Comparison of ENCODE assay signal across 9 cellular contexts in the genomic region with DNA sequence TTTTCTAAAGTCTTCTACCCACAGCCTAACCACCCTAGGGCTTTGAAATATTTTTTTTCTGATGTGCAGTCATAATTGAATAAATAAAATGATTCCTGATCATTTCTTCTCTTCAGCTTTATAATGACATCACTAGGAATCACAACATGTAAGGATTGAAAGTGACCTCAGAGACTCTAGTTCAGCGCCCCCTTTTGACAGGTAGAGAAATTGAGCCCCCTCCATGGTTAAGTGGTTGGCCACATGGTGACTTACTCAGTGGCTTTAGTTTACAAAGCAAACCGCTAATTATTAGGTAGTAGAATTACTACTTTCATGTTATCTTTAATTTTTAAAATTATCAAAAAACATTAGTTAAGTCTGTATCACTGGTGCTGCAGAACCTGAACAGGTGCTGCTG. TPM values are rescaled to one million over a fixed set of nuclear protein-coding genes. Genes with fewer than 3 reads are reported as not detected.
DNase-seq lines count a peak whose midpoint lies in the region; ATAC-seq and TF ChIP-seq lines count a peak whose summit lies in the region.
"Had no signal": no experiment of that assay in that cellular context is flagged by ENCODE, and none has a peak within 500 bp of the region (broad histone marks: within the 10 kb centered on the region; RNA-seq: fewer than 3 reads in every experiment).

No MANE protein-coding gene starts in this region.

- H3K9me2 ChIP-seq in SK-N-SH = no peaks in the 10 kb centered on the region

- no peak overlapping the region for H3K18ac ChIP-seq in H9 (ENCODE audit: insufficient read length, low read depth, low read length)

- no peak overlapping the region for H3K27ac ChIP-seq in CD4-positive, CD25-positive, alpha-beta regulatory T cell (ENCODE audit: insufficient read depth, low read length, poor library complexity, severe bottlenecking)
- H3K27ac ChIP-seq in H9 (ENCODE audit: insufficient read length, low read depth, low read length) = no peak overlapping the region
- H3K27ac ChIP-seq in SK-N-SH (ENCODE audit: low read depth in 2 of 2, low read length in 1 of 2) = no peak overlapping the region
- no peak overlapping the region for H3K27ac ChIP-seq in substantia nigra (ENCODE audit: low read depth, low read length, poor library complexity, severe bottlenecking)

- H4K20me1 ChIP-seq in H9 (ENCODE audit: control insufficient read depth, insufficient read depth, insufficient read length) (no peaks in the 10 kb centered on the region), SK-N-SH (ENCODE audit: insufficient read depth) (no peaks in the 10 kb centered on the region)

- no peaks in the 10 kb centered on the region for H3K79me1 ChIP-seq in H9 (ENCODE audit: insufficient read depth, low read depth, low read length, poor library complexity, severe bottlenecking)

- no peak overlapping the region for H3K27ac Mint-ChIP-seq in CD4-positive, CD25-positive, alpha-beta regulatory T cell
- no peak overlapping the region for H3K27ac Mint-ChIP-seq in H9
- H3K27ac Mint-ChIP-seq: activated B cell treated with CpG ODN at 0.5 μM for 24 hours had no signal

- H3K4me2 ChIP-seq in H9 (ENCODE audit: insufficient read depth, insufficient read length, low read length) (no peak overlapping the region), SK-N-SH (no peak overlapping the region)

- H3K4me1 ChIP-seq in CD4-positive, CD25-positive, alpha-beta regulatory T cell (ENCODE audit: control insufficient read depth, insufficient read depth, low read length, poor library complexity, severe bottlenecking) = no peaks in the 10 kb centered on the region
- H3K4me1 ChIP-seq in H9 (ENCODE audit: insufficient read depth, low read length) (peaks cover 8% of the 10 kb centered on the region; the same call in 1 of the 2 replicates), SK-N-SH (ENCODE audit: control insufficient read depth in 1 of 2, insufficient read depth in 2 of 2, low read depth in 1 of 2, low read length in 1 of 2) (peaks cover 2 to 5% of the 10 kb centered on the region in 2 experiments; a peak in 2 of 4 replicates)

- CTCF ChIA-PET in SK-N-SH (lab: Yijun Ruan, JAX) = interaction anchor here (0.6 to 9.8 kb wide), 7 partner anchors 8 to 139 kb away, joined by 3 to 197 read pairs (median 41); partner anchors contain the start of genes SLC2A12 and TBPL1

- no peak overlapping the region for H2BK15ac ChIP-seq in H9 (ENCODE audit: low read depth, low read length)

- DNase-seq in CD4-positive, CD25-positive, alpha-beta regulatory T cell = peak in 2 of 3 donors; percentile 13 to 34
- peak; percentile 52 for DNase-seq in H9
- DNase-seq in SK-N-SH = peak; percentile 24
- no peak for DNase-seq in left colon
- no peak for DNase-seq in substantia nigra (lab: John Stamatoyannopoulos, UW)
- DNase-seq in SK-N-DZ (ENCODE audit: low spot score) = no peak
- DNase-seq: activated B cell treated with CpG ODN at 0.5 μM for 24 hours had no signal

- no peak overlapping the region for H4K5ac ChIP-seq in H9 (ENCODE audit: insufficient read length, low read depth, low read length)

- H3K9me3 ChIP-seq in CD4-positive, CD25-positive, alpha-beta regulatory T cell (ENCODE audit: control insufficient read depth in 2 of 2, low read length in 2 of 2) = no peaks in the 10 kb centered on the region
- H3K9me3 ChIP-seq in H9 (ENCODE audit: control insufficient read depth, low read depth, low read length) = no peaks in the 10 kb centered on the region
- H3K9me3 ChIP-seq in SK-N-SH = no peaks in the 10 kb centered on the region

- H3K9ac ChIP-seq in H9 (ENCODE audit: extremely low read depth, insufficient read length, low read length) = no peak overlapping the region
- no peak overlapping the region for H3K9ac ChIP-seq in SK-N-SH

- no peak; the same call in 1 of the 2 replicates for TF ChIP-seq RAD21 in SK-N-SH (IDR thresholded peaks at IDR 0.05; ENCODE audit: low read length)

- no peak overlapping the region for H3K4ac ChIP-seq in H9 (ENCODE audit: low read depth, low read length)

- no peak overlapping the region for H3K4me3 ChIP-seq in CD4-positive, CD25-positive, alpha-beta regulatory T cell (ENCODE audit: low read depth, low read length)
- no peak overlapping the region for H3K4me3 ChIP-seq in SK-N-SH (ENCODE audit: low read depth in 2 of 2, low read length in 1 of 2)

- H2AK5ac ChIP-seq in H9 (ENCODE audit: insufficient read length, low read length) = no peak overlapping the region

- no peak overlapping the region for H2BK12ac ChIP-seq in H9 (ENCODE audit: insufficient read length, low read depth, low read length)

- intact Hi-C loops in left colon (cut with DNase I, micrococcal nuclease) = loop anchor here in 1 of 2 donors (10.0 kb wide), 1 partner anchor 141 kb away; no protein-coding TSS in a partner anchor

- no peaks in the 10 kb centered on the region for H3K23me2 ChIP-seq in H9 (ENCODE audit: insufficient read length, low read depth, low read length, poor library complexity, severe bottlenecking)

- H3K56ac ChIP-seq in H9 (ENCODE audit: insufficient read length, low read depth, low read length) = no peak overlapping the region

- no peak overlapping the region for H3K14ac ChIP-seq in H9 (ENCODE audit: insufficient read depth, low read length)

- no CpG with 5 or more reads among the region's 2 CpGs for WGBS in H9 (ENCODE audit: extremely low coverage, insufficient read length, low lambda C conversion rate)
- 46% methylated on average over 2 of the region's 2 CpGs for WGBS in SK-N-SH (ENCODE audit: low lambda C conversion rate)

- H3K79me2 ChIP-seq in H9 (ENCODE audit: insufficient read depth, low read length) = no peaks in the 10 kb centered on the region
- no peaks in the 10 kb centered on the region for H3K79me2 ChIP-seq in SK-N-SH (ENCODE audit: insufficient read depth)

- no peak for ATAC-seq in CD4-positive, CD25-positive, alpha-beta regulatory T cell (ENCODE audit: low read depth in 2 of 2)
- ATAC-seq in left colon (peak; percentile 41), GM18511 (IDR thresholded peaks at IDR 0.05; ENCODE audit: unreplicated experiment) (no peak), HG03432 (IDR thresholded peaks at IDR 0.05; ENCODE audit: unreplicated experiment) (no peak)

- no peak overlapping the region for H2BK5ac ChIP-seq in H9 (ENCODE audit: insufficient read length, low read length)

- H3K4me1 Mint-ChIP-seq in CD4-positive, CD25-positive, alpha-beta regulatory T cell = peaks cover 0 to 4% (median 2%) of the 10 kb centered on the region in 4 donors
- H3K4me1 Mint-ChIP-seq in H9 = peaks cover 26% of the 10 kb centered on the region in 2 experiments

- H3K4me3 Mint-ChIP-seq in CD4-positive, CD25-positive, alpha-beta regulatory T cell = no peak overlapping the region
- no peak overlapping the region for H3K4me3 Mint-ChIP-seq in H9
- H3K4me3 Mint-ChIP-seq: activated B cell treated with CpG ODN at 0.5 μM for 24 hours had no signal

- H3K36me3 ChIP-seq in CD4-positive, CD25-positive, alpha-beta regulatory T cell (ENCODE audit: control insufficient read depth, insufficient read depth, low read length) = no peaks in the 10 kb centered on the region
- H3K36me3 ChIP-seq in SK-N-SH (replicated peaks in 1 of 2; ENCODE audit: control insufficient read depth in 1 of 2, insufficient read depth in 2 of 2, low read length in 1 of 2) = no peaks in the 10 kb centered on the region

- H3F3A ChIP-seq in SK-N-SH (replicated peaks; ENCODE audit: insufficient read depth) = peaks cover under 1% of the 10 kb centered on the region

- H3K23ac ChIP-seq in H9 (ENCODE audit: insufficient read length, low read depth, low read length) = no peak overlapping the region

- H4K8ac ChIP-seq in H9 (replicated peaks; ENCODE audit: insufficient read length, low read depth, low read length) = no peak overlapping the region

- no peak overlapping the region for H3T11ph ChIP-seq in H9 (ENCODE audit: low read length)

- peaks cover 17% of the 10 kb centered on the region for H3K27me3 Mint-ChIP-seq in CD4-positive, CD25-positive, alpha-beta regulatory T cell
- H3K27me3 Mint-ChIP-seq in H9 (ENCODE audit: low read depth) = no peaks in the 10 kb centered on the region; the same call in 1 of the 2 replicates

- no peak for TF ChIP-seq EP300 in SK-N-SH (IDR thresholded peaks at IDR 0.05; ENCODE audit: borderline replicate concordance in 1 of 2, low read depth in 1 of 2, low read length in 1 of 2)

- POLR2A ChIA-PET in SK-N-SH (lab: Yijun Ruan, JAX) = no interaction called here

- no peaks in the 10 kb centered on the region for H3K36me3 Mint-ChIP-seq in CD4-positive, CD25-positive, alpha-beta regulatory T cell
- H3K36me3 Mint-ChIP-seq in H9 (ENCODE audit: insufficient read depth in 1 of 3, low read depth in 3 of 3) = no peaks in the 10 kb centered on the region

- peaks cover 0 to 1% (median 0%) of the 10 kb centered on the region in 7 donors for H3K9me3 Mint-ChIP-seq in CD4-positive, CD25-positive, alpha-beta regulatory T cell
- H3K9me3 Mint-ChIP-seq in H9 = no peaks in the 10 kb centered on the region; a peak in 1 of 5 replicates
- H3K9me3 Mint-ChIP-seq: activated B cell treated with CpG ODN at 0.5 μM for 24 hours had no signal

- no peak overlapping the region for H2BK120ac ChIP-seq in H9 (ENCODE audit: low read depth, low read length, poor library complexity, severe bottlenecking)

- no peak overlapping the region for H4K91ac ChIP-seq in H9 (ENCODE audit: insufficient read length, low read depth, low read length)

- TF ChIP-seq CTCF in H9 (conservative IDR thresholded peaks at IDR 0.05) (peak; percentile 82), SK-N-SH (IDR thresholded peaks at IDR 0.05) (peak; percentile 60)

- H2AFZ ChIP-seq in H9 (ENCODE audit: low read length) (no peak overlapping the region), SK-N-SH (ENCODE audit: low read depth) (no peak overlapping the region)

- H2BK20ac ChIP-seq in H9 (ENCODE audit: low read depth, low read length, poor library complexity, severe bottlenecking) = no peak overlapping the region

- no peaks in the 10 kb centered on the region for H3K27me3 ChIP-seq in CD4-positive, CD25-positive, alpha-beta regulatory T cell (ENCODE audit: control insufficient read depth, insufficient read depth, low read length)
- H3K27me3 ChIP-seq in H9 (ENCODE audit: insufficient read depth, low read length) (no peaks in the 10 kb centered on the region), SK-N-SH (ENCODE audit: insufficient read depth) (no peaks in the 10 kb centered on the region; the same call in 1 of the 2 replicates)

TF ChIP-seq in SK-N-SH, 30 proteins besides CTCF, POLR2A, EP300 and RAD21 (continues in another document):
- TF ChIP-seq SMC3 (IDR thresholded peaks at IDR 0.05; ENCODE audit: low read depth, low read length) = peak; percentile 24; the same call in 1 of the 2 replicates

RNA-seq across cellular contexts. Expression of gene SLC2A12, which starts 13.3 kb away (rescaled TPM):
- total RNA-seq in CD4-positive, CD25-positive, alpha-beta regulatory T cell = not detected
- under 1 TPM in 2 of 4 donors, not detected in 2; 0.10 to 0.14 TPM for polyA plus RNA-seq in CD4-positive, CD25-positive, alpha-beta regulatory T cell
- 1.7 and 2.0 TPM in 2 replicates for total RNA-seq in H9 (2021)
- 0.61 and 0.80 TPM in 2 replicates for polyA plus RNA-seq in SK-N-SH (2012; rRNA removed)
- polyA plus RNA-seq in SK-N-SH (2012; cell fraction: cytosol; rRNA removed) = 0.64 and 0.77 TPM in 2 replicates
- polyA plus RNA-seq in SK-N-SH (2012; cell fraction: nucleus; rRNA removed) = 0.25 and 0.67 TPM in 2 replicates
- 1 to 10 TPM in 1 of 2 donors, under 1 TPM in 1; 0.67 to 1.3 TPM for total RNA-seq in left colon
- 1.5 and 2.0 TPM in 2 replicates for polyA plus RNA-seq in SK-N-DZ (2014; cell fraction: cytosol; rRNA removed)
- 0.86 and 1.0 TPM in 2 replicates for polyA plus RNA-seq in SK-N-DZ (2014; cell fraction: nucleus; rRNA removed)
- total RNA-seq: activated B cell treated with CpG ODN at 0.5 μM for 24 hours had no signal

Comparison
In these comparisons a context has a peak if more than half of its experiments do, and no peak if none do; other contexts are left out.
1. DNase-seq: peak in CD4-positive, CD25-positive, alpha-beta regulatory T cell (2 of 3), H9 (single experiment) and SK-N-SH (single experiment); none in left colon (0 of 2), substantia nigra (0 of 49) and SK-N-DZ (single experiment).